In genomic region chr6:170106906-170107525, GRCh38 we compare ENCODE assay signal across 21 cellular contexts.
DNase-seq lines count a peak whose midpoint lies in the region; ATAC-seq lines count a peak whose summit lies in the region.
"Had no signal": no experiment of that assay in that cellular context is flagged by ENCODE, and none has a peak within 500 bp of the region (broad histone marks: within the 10 kb centered on the region; RNA-seq: fewer than 3 reads in every experiment).

No MANE protein-coding gene starts in this region.

- H3K27ac ChIP-seq in right cardiac atrium (ENCODE audit: low read length): no peak overlapping the region
- H3K27ac ChIP-seq: KMS-11 had no signal

- no peaks in the 10 kb centered on the region for H3K9me3 ChIP-seq in right cardiac atrium (ENCODE audit: control insufficient read depth, low read length)
- H3K9me3 ChIP-seq: HAP-1 had no signal

- H3K4me3 ChIP-seq in right cardiac atrium (ENCODE audit: low read length): no peak overlapping the region
- H3K4me3 ChIP-seq: GM12878, HAP-1 had no signal

- H3K27me3 ChIP-seq in right cardiac atrium (ENCODE audit: control insufficient read depth, insufficient read depth): no peaks in the 10 kb centered on the region

- H3K4me1 ChIP-seq in right cardiac atrium (ENCODE audit: control insufficient read depth, insufficient read depth, low read length): no peaks in the 10 kb centered on the region
- H3K4me1 ChIP-seq: HAP-1 had no signal

- ATAC-seq in right cardiac atrium: no peak
- ATAC-seq in sciatic nerve: no peak
- ATAC-seq: activated T-helper 17 cell treated with anti-CD3 and anti-CD28 coated beads, Interleukin-2, amount 50 U/mL, for 72 hours; GM12878; left colon; stimulated activated memory B cell treated with anti-CD40 and anti-IgM and Interleukin-4, amounts not matched to agents 10 μg/mL and 1 μg/mL and 100 μg/mL, for 72 hours had no signal

- peak; percentile 30 for DNase-seq in activated CD8-positive, alpha-beta memory T cell treated with anti-CD3 and anti-CD28 coated beads for 24 hours
- no peak for DNase-seq in activated CD8-positive, alpha-beta memory T cell treated with anti-CD3 and anti-CD28 coated beads, Interleukin-2, amount 50 U/mL, for 4 hours
- DNase-seq in Daoy (ENCODE audit: low read depth) (peak; percentile 1), right cardiac atrium (peak in 2 of 3 donors; percentile 11 to 44), sciatic nerve (ENCODE audit: low spot score) (peak; percentile 25), NCI-H1417 (lab: John Stamatoyannopoulos, UW) (no peak)
- no peak for DNase-seq in activated CD4-positive, alpha-beta T cell treated with anti-CD3 and anti-CD28 coated beads for 48 hours
- DNase-seq in stimulated activated naive CD4-positive, alpha-beta T cell (lab: John Stamatoyannopoulos, UW): no peak
- DNase-seq: caudate nucleus; CD4-positive, CD25-positive, alpha-beta regulatory T cell; MM.1S; NCI-H1436; NCI-H446; occipital lobe; stimulated activated CD4-positive, alpha-beta T cell treated with anti-CD3 and anti-CD28 coated beads, Interleukin-4, amount 100 ng/mL, for 1 hour had no signal

- intact Hi-C loops in right cardiac atrium (cut with DNase I) (no loop called here), sciatic nerve (cut with DNase I) (no loop called here)

- 86% methylated on average over 14 of the region's 14 CpGs for WGBS in right cardiac atrium

Comparison
In these comparisons a context has a peak if more than half of its experiments do, and no peak if none do; other contexts are left out.
1. DNase-seq: peak in activated CD8-positive, alpha-beta memory T cell treated with anti-CD3 and anti-CD28 coated beads for 24 hours (single experiment), Daoy (single experiment), right cardiac atrium (2 of 3) and sciatic nerve (single experiment); none in activated CD8-positive, alpha-beta memory T cell treated with anti-CD3 and anti-CD28 coated beads, Interleukin-2, amount 50 U/mL, for 4 hours (single experiment), NCI-H1417 (0 of 3), activated CD4-positive, alpha-beta T cell treated with anti-CD3 and anti-CD28 coated beads for 48 hours (single experiment) and stimulated activated naive CD4-positive, alpha-beta T cell (0 of 6).